7 cellular contexts compared by ENCODE assay signal in the genomic region with DNA sequence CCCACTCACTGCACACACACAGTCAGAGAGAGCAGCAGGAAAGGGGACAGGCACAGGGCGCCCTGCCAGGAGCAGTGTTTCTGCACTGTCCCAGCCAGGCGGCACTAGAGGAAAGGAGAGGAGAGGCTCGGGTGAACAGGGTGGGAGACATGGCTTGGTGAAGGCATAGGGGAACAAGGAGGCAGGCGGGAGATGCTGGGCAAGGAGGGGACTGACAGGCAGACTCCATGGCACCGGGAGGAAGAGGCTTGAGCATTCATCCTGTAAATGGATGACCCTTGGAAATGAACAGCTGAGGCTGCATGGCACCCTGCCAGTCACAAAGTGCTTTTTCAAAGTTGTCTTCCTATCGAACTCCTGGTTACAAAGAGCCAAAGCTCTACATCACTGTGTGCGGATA. TPM values are rescaled to one million over a fixed set of nuclear protein-coding genes. Genes with fewer than 3 reads are reported as not detected.
DNase-seq lines count a peak whose midpoint lies in the region; ATAC-seq and TF ChIP-seq lines count a peak whose summit lies in the region.
"Had no signal": no experiment of that assay in that cellular context is flagged by ENCODE, and none has a peak within 500 bp of the region (broad histone marks: within the 10 kb centered on the region; RNA-seq: fewer than 3 reads in every experiment).

No MANE protein-coding gene starts in this region.

- no peaks in the 10 kb centered on the region for H3K4me1 Mint-ChIP-seq in WTC11
- H3K4me1 Mint-ChIP-seq in mesothelial cell of epicardium, result peaks cover 14% of the 10 kb centered on the region

- TF ChIP-seq CTCF in WTC11 (IDR thresholded peaks at IDR 0.05), result no peak
- TF ChIP-seq CTCF in mesothelial cell of epicardium (IDR thresholded peaks at IDR 0.05; ENCODE audit: unreplicated experiment), result no peak
- no peak for TF ChIP-seq CTCF in foreskin keratinocyte (conservative IDR thresholded peaks at IDR 0.05)

- H3K27me3 Mint-ChIP-seq in WTC11 (ENCODE audit: low read depth), result no peaks in the 10 kb centered on the region
- no peaks in the 10 kb centered on the region for H3K27me3 Mint-ChIP-seq in mesothelial cell of epicardium (ENCODE audit: low read depth)

- CTCF ChIA-PET in WTC11 (lab: Charles Lee), result no interaction called here

- in situ Hi-C loops in G401 (cut with HindIII; ENCODE audit: low sequenced_read_pairs), result no loop called here

- no peak for ATAC-seq in WTC11
- no peak for ATAC-seq in foreskin keratinocyte
- ATAC-seq in GM21423 (IDR thresholded peaks at IDR 0.05; ENCODE audit: unreplicated experiment), result no peak

- no peak overlapping the region for H3K27ac ChIP-seq in foreskin keratinocyte
- H3K27ac ChIP-seq: tibial artery had no signal

- H3K36me3 Mint-ChIP-seq in WTC11, result no peaks in the 10 kb centered on the region
- no peaks in the 10 kb centered on the region for H3K36me3 Mint-ChIP-seq in mesothelial cell of epicardium

- H3K27me3 ChIP-seq in foreskin keratinocyte, result no peaks in the 10 kb centered on the region
- H3K27me3 ChIP-seq: tibial artery had no signal

- DNase-seq in G401 (ENCODE audit: low spot score) (peak; percentile 43), WTC11 (ENCODE audit: low spot score) (no peak), mesothelial cell of epicardium (ENCODE audit: low spot score in 2 of 2, unreplicated experiment in 2 of 2) (no peak), AG08395 (ENCODE audit: low spot score) (no peak), foreskin keratinocyte (no peak)
- DNase-seq: tibial artery had no signal

- H3K4me3 Mint-ChIP-seq in WTC11, result no peak overlapping the region
- no peak overlapping the region for H3K4me3 Mint-ChIP-seq in mesothelial cell of epicardium

- H3K27ac Mint-ChIP-seq in WTC11 (peak overlapping the region; percentile 45; the same call in 1 of the 2 replicates), mesothelial cell of epicardium (peak overlapping the region; percentile 55)

- POLR2A ChIA-PET in WTC11 (lab: Charles Lee), result no interaction called here

- H3K4me1 ChIP-seq in foreskin keratinocyte, result peaks cover under 1% of the 10 kb centered on the region

- no peaks in the 10 kb centered on the region for H3K9me3 Mint-ChIP-seq in WTC11
- H3K9me3 Mint-ChIP-seq in mesothelial cell of epicardium, result no peaks in the 10 kb centered on the region

TF ChIP-seq in WTC11, 78 proteins besides CTCF, POLR2A, EP300 and RAD21 (continues in another document):
- no peak for TF ChIP-seq ESRRA (CRISPR knock-in tag; IDR thresholded peaks at IDR 0.05; ENCODE audit: borderline replicate concordance)
- TF ChIP-seq, protein P1, sequence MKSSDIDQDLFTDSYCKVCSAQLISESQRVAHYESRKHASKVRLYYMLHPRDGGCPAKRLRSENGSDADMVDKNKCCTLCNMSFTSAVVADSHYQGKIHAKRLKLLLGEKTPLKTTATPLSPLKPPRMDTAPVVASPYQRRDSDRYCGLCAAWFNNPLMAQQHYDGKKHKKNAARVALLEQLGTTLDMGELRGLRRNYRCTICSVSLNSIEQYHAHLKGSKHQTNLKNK (CRISPR knock-in tag; IDR thresholded peaks at IDR 0.05), result no peak
- TF ChIP-seq TCF7 (CRISPR knock-in tag; IDR thresholded peaks at IDR 0.05; ENCODE audit: low read depth), result no peak
- TF ChIP-seq, protein P2, sequence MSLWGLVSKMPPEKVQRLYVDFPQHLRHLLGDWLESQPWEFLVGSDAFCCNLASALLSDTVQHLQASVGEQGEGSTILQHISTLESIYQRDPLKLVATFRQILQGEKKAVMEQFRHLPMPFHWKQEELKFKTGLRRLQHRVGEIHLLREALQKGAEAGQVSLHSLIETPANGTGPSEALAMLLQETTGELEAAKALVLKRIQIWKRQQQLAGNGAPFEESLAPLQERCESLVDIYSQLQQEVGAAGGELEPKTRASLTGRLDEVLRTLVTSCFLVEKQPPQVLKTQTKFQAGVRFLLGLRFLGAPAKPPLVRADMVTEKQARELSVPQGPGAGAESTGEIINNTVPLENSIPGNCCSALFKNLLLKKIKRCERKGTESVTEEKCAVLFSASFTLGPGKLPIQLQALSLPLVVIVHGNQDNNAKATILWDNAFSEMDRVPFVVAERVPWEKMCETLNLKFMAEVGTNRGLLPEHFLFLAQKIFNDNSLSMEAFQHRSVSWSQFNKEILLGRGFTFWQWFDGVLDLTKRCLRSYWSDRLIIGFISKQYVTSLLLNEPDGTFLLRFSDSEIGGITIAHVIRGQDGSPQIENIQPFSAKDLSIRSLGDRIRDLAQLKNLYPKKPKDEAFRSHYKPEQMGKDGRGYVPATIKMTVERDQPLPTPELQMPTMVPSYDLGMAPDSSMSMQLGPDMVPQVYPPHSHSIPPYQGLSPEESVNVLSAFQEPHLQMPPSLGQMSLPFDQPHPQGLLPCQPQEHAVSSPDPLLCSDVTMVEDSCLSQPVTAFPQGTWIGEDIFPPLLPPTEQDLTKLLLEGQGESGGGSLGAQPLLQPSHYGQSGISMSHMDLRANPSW (CRISPR knock-in tag; conservative IDR thresholded peaks at IDR 0.05; ENCODE audit: low read depth), result no peak
- TF ChIP-seq OVOL2 (CRISPR knock-in tag; IDR thresholded peaks at IDR 0.05; ENCODE audit: borderline replicate concordance), result no peak
- TF ChIP-seq, protein P3, sequence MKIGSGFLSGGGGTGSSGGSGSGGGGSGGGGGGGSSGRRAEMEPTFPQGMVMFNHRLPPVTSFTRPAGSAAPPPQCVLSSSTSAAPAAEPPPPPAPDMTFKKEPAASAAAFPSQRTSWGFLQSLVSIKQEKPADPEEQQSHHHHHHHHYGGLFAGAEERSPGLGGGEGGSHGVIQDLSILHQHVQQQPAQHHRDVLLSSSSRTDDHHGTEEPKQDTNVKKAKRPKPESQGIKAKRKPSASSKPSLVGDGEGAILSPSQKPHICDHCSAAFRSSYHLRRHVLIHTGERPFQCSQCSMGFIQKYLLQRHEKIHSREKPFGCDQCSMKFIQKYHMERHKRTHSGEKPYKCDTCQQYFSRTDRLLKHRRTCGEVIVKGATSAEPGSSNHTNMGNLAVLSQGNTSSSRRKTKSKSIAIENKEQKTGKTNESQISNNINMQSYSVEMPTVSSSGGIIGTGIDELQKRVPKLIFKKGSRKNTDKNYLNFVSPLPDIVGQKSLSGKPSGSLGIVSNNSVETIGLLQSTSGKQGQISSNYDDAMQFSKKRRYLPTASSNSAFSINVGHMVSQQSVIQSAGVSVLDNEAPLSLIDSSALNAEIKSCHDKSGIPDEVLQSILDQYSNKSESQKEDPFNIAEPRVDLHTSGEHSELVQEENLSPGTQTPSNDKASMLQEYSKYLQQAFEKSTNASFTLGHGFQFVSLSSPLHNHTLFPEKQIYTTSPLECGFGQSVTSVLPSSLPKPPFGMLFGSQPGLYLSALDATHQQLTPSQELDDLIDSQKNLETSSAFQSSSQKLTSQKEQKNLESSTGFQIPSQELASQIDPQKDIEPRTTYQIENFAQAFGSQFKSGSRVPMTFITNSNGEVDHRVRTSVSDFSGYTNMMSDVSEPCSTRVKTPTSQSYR (CRISPR knock-in tag; IDR thresholded peaks at IDR 0.05), result no peak
- TF ChIP-seq, protein P4, sequence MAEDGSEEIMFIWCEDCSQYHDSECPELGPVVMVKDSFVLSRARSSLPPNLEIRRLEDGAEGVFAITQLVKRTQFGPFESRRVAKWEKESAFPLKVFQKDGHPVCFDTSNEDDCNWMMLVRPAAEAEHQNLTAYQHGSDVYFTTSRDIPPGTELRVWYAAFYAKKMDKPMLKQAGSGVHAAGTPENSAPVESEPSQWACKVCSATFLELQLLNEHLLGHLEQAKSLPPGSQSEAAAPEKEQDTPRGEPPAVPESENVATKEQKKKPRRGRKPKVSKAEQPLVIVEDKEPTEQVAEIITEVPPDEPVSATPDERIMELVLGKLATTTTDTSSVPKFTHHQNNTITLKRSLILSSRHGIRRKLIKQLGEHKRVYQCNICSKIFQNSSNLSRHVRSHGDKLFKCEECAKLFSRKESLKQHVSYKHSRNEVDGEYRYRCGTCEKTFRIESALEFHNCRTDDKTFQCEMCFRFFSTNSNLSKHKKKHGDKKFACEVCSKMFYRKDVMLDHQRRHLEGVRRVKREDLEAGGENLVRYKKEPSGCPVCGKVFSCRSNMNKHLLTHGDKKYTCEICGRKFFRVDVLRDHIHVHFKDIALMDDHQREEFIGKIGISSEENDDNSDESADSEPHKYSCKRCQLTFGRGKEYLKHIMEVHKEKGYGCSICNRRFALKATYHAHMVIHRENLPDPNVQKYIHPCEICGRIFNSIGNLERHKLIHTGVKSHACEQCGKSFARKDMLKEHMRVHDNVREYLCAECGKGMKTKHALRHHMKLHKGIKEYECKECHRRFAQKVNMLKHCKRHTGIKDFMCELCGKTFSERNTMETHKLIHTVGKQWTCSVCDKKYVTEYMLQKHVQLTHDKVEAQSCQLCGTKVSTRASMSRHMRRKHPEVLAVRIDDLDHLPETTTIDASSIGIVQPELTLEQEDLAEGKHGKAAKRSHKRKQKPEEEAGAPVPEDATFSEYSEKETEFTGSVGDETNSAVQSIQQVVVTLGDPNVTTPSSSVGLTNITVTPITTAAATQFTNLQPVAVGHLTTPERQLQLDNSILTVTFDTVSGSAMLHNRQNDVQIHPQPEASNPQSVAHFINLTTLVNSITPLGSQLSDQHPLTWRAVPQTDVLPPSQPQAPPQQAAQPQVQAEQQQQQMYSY (CRISPR knock-in tag; IDR thresholded peaks at IDR 0.05), result no peak

RNA-seq across cellular contexts. Expression of a gene that starts 22.5 kb away (rescaled TPM):
- 10.7 and 13.6 TPM in 2 replicates for total RNA-seq in G401 (2014; rRNA removed; shearing (Covaris generic))
- total RNA-seq in WTC11 (2021) (11.7 to 14.2 TPM (median 12.3 TPM) in 3 replicates), mesothelial cell of epicardium (13.3 to 15.5 TPM (median 14.0 TPM) in 3 replicates), foreskin keratinocyte (7.6 and 7.9 TPM in 2 replicates)
- polyA plus RNA-seq in foreskin keratinocyte, result 4.7 and 4.9 TPM in 2 replicates

RNA-seq across cellular contexts. Expression of a gene that starts 33.3 kb away (rescaled TPM):
- total RNA-seq in G401 (2014; rRNA removed; shearing (Covaris generic)), result 25.0 and 25.7 TPM in 2 replicates
- total RNA-seq in WTC11 (2021) (27.5 to 28.5 TPM (median 28.0 TPM) in 3 replicates), mesothelial cell of epicardium (39.7 to 45.4 TPM (median 42.1 TPM) in 3 replicates), foreskin keratinocyte (37.8 and 42.1 TPM in 2 replicates)
- polyA plus RNA-seq in foreskin keratinocyte, result 24.2 and 24.4 TPM in 2 replicates

RNA-seq across cellular contexts. Expression of a gene that starts 54.4 kb away (rescaled TPM):
- total RNA-seq in G401 (2014; rRNA removed; shearing (Covaris generic)), result 116 and 118 TPM in 2 replicates
- 54.3 to 55.9 TPM (median 55.6 TPM) in 3 replicates for total RNA-seq in WTC11 (2021)
- total RNA-seq in mesothelial cell of epicardium, result 74.8 to 80.9 TPM (median 80.2 TPM) in 3 replicates
- 58.2 and 61.8 TPM in 2 replicates for total RNA-seq in foreskin keratinocyte
- polyA plus RNA-seq in foreskin keratinocyte, result 72.7 and 75.8 TPM in 2 replicates

RNA-seq across cellular contexts. Expression of a gene that starts 55.4 kb away (rescaled TPM):
- 0.86 and 0.95 TPM in 2 replicates for total RNA-seq in G401 (2014; rRNA removed; shearing (Covaris generic))
- total RNA-seq in WTC11 (2021), result 9.5 to 11.1 TPM (median 10.9 TPM) in 3 replicates
- 5.7 to 7.8 TPM (median 5.9 TPM) in 3 replicates for total RNA-seq in mesothelial cell of epicardium
- total RNA-seq in foreskin keratinocyte, result 1.3 and 1.6 TPM in 2 replicates
- 1.3 TPM in 2 replicates for polyA plus RNA-seq in foreskin keratinocyte
